41 cellular contexts compared by ENCODE assay signal in genomic region chr1:240036526-240036925, GRCh38. TPM values are rescaled to one million over a fixed set of nuclear protein-coding genes. Genes with fewer than 3 reads are reported as not detected.
"Had no signal": no experiment of that assay in that cellular context is flagged by ENCODE, and none has a peak within 500 bp of the region (broad histone marks: within the 10 kb centered on the region; RNA-seq: fewer than 3 reads in every experiment).

No MANE protein-coding gene starts in this region.

- H3K9me3 Mint-ChIP-seq: activated naive CD4-positive, alpha-beta T cell treated with anti-CD3 and anti-CD28 coated beads for 36 hours; activated naive CD4-positive, alpha-beta T cell treated with anti-CD3 and anti-CD28 coated beads, Interleukin-2, amount 10 ng/mL, durations not matched to agents 7 days and 5 days; activated naive CD4-positive, alpha-beta T cell treated with anti-CD3 and anti-CD28 coated beads, Interleukin-2, amount 50 U/mL, for 72 hours; activated naive CD8-positive, alpha-beta T cell treated with anti-CD3 and anti-CD28 coated beads, Interleukin-2, amount 10 ng/mL, durations not matched to agents 7 days and 5 days; activated T-cell treated with anti-CD3 and anti-CD28 coated beads, Interleukin-2, amount 50 U/mL, for 24 hours; activated T-helper 1 cell treated with anti-CD3 and anti-CD28 coated beads, Interleukin-12 subunit alpha, Interleukin-12 subunit beta, Interleukin-2, Interleukin-4 antibody, amounts not matched to agents 30 ng/mL and 10 ng/mL and 1 ng/mL, durations not matched to agents 14 hours and 24 hours and 36 hours; activated T-helper 17 cell treated with anti-CD3 and anti-CD28 coated beads, Interleukin-2, amount 50 U/mL, for 72 hours; activated T-helper 2 cell treated with anti-CD3 and anti-CD28 coated beads, Interferon-gamma antibody, Interleukin-2, Interleukin-4, amounts not matched to agents 10 μg/mL and 5 μg/mL and 100 μg/mL, durations not matched to agents 14 hours and 24 hours and 36 hours had no signal

- H3K4me1 ChIP-seq: adrenal gland, ascending aorta, body of pancreas, breast epithelium had no signal

- H3K36me3 ChIP-seq: adrenal gland, ascending aorta, brain microvascular endothelial cell, breast epithelium, cardiac muscle cell had no signal

- H3K27me3 Mint-ChIP-seq: activated naive CD4-positive, alpha-beta T cell treated with anti-CD3 and anti-CD28 coated beads, Interleukin-2, amount 10 ng/mL, durations not matched to agents 7 days and 5 days; activated naive CD8-positive, alpha-beta T cell; activated naive CD8-positive, alpha-beta T cell treated with anti-CD3 and anti-CD28 coated beads for 36 hours; activated naive CD8-positive, alpha-beta T cell treated with anti-CD3 and anti-CD28 coated beads, Interleukin-2, amount 10 ng/mL, durations not matched to agents 7 days and 5 days; activated naive CD8-positive, alpha-beta T cell treated with anti-CD3 and anti-CD28 coated beads, Interleukin-2, amount 50 U/mL, for 24 hours; activated T-cell treated with anti-CD3 and anti-CD28 coated beads, Interleukin-2, amount 50 U/mL, for 24 hours; central memory CD8-positive, alpha-beta T cell had no signal

- H3K4me3 ChIP-seq: adrenal gland, ascending aorta, body of pancreas, breast epithelium, cardiac muscle cell had no signal

- H3K9me3 ChIP-seq: adrenal gland, ascending aorta, body of pancreas, breast epithelium had no signal

- H3K4me1 Mint-ChIP-seq: activated naive CD4-positive, alpha-beta T cell treated with anti-CD3 and anti-CD28 coated beads, Interleukin-2, amount 10 ng/mL, durations not matched to agents 7 days and 5 days; activated naive CD4-positive, alpha-beta T cell treated with anti-CD3 and anti-CD28 coated beads, Interleukin-2, amount 50 U/mL, for 24 hours; activated naive CD8-positive, alpha-beta T cell treated with anti-CD3 and anti-CD28 coated beads for 36 hours; activated naive CD8-positive, alpha-beta T cell treated with anti-CD3 and anti-CD28 coated beads, Interleukin-2, amount 10 ng/mL, durations not matched to agents 7 days and 5 days; activated naive CD8-positive, alpha-beta T cell treated with anti-CD3 and anti-CD28 coated beads, Interleukin-2, amount 50 U/mL, for 24 hours; activated T-helper 17 cell treated with anti-CD3 and anti-CD28 coated beads, Interleukin-2, amount 50 U/mL, for 72 hours; brain; central memory CD8-positive, alpha-beta T cell had no signal

- H3K27ac ChIP-seq: adrenal gland, ascending aorta, body of pancreas, brain microvascular endothelial cell, breast epithelium, cardiac muscle cell had no signal

- ATAC-seq: activated naive CD4-positive, alpha-beta T cell treated with anti-CD3 and anti-CD28 coated beads, Interleukin-2, amount 50 U/mL, for 72 hours; activated naive CD8-positive, alpha-beta T cell treated with anti-CD3 and anti-CD28 coated beads, Interleukin-2, amount 50 U/mL, for 24 hours; activated T-cell treated with anti-CD3 and anti-CD28 coated beads, Interleukin-2, amount 50 U/mL, for 4 hours; activated T-cell treated with anti-CD3 and anti-CD28 coated beads, Interleukin-2, amount 50 U/mL, for 72 hours; activated T-helper 17 cell treated with anti-CD3 and anti-CD28 coated beads, Interleukin-2, amount 50 U/mL, for 72 hours; body of pancreas had no signal

- H3K4me3 Mint-ChIP-seq: activated naive CD4-positive, alpha-beta T cell treated with anti-CD3 and anti-CD28 coated beads for 36 hours; activated naive CD4-positive, alpha-beta T cell treated with anti-CD3 and anti-CD28 coated beads, Interleukin-2, amount 10 ng/mL, durations not matched to agents 7 days and 5 days; activated naive CD4-positive, alpha-beta T cell treated with anti-CD3 and anti-CD28 coated beads, Interleukin-2, amount 50 U/mL, for 24 hours; activated naive CD8-positive, alpha-beta T cell; activated naive CD8-positive, alpha-beta T cell treated with anti-CD3 and anti-CD28 coated beads for 36 hours; activated naive CD8-positive, alpha-beta T cell treated with anti-CD3 and anti-CD28 coated beads, Interleukin-2, amount 10 ng/mL, durations not matched to agents 7 days and 5 days; activated naive CD8-positive, alpha-beta T cell treated with anti-CD3 and anti-CD28 coated beads, Interleukin-2, amount 50 U/mL, for 24 hours; activated T-cell treated with anti-CD3 and anti-CD28 coated beads, Interleukin-2, amount 50 U/mL, for 24 hours; activated T-cell treated with anti-CD3 and anti-CD28 coated beads, Interleukin-2, amount 50 U/mL, for 4 hours; activated T-cell treated with anti-CD3 and anti-CD28 coated beads, Interleukin-2, amount 50 U/mL, for 72 hours; activated T-helper 1 cell treated with anti-CD3 and anti-CD28 coated beads, Interleukin-12 subunit alpha, Interleukin-12 subunit beta, Interleukin-2, Interleukin-4 antibody, amounts not matched to agents 30 ng/mL and 10 ng/mL and 1 ng/mL, durations not matched to agents 14 hours and 24 hours and 36 hours; activated T-helper 17 cell treated with anti-CD3 and anti-CD28 coated beads, Interleukin-2, amount 50 U/mL, for 72 hours; brain; central memory CD8-positive, alpha-beta T cell had no signal

- H3K27ac Mint-ChIP-seq: activated naive CD4-positive, alpha-beta T cell treated with anti-CD3 and anti-CD28 coated beads for 36 hours; activated naive CD4-positive, alpha-beta T cell treated with anti-CD3 and anti-CD28 coated beads, Interleukin-2, amount 10 ng/mL, durations not matched to agents 7 days and 5 days; activated naive CD4-positive, alpha-beta T cell treated with anti-CD3 and anti-CD28 coated beads, Interleukin-2, amount 50 U/mL, for 24 hours; activated naive CD4-positive, alpha-beta T cell treated with anti-CD3 and anti-CD28 coated beads, Interleukin-2, amount 50 U/mL, for 72 hours; activated naive CD8-positive, alpha-beta T cell; activated naive CD8-positive, alpha-beta T cell treated with anti-CD3 and anti-CD28 coated beads for 36 hours; activated naive CD8-positive, alpha-beta T cell treated with anti-CD3 and anti-CD28 coated beads, Interleukin-2, amount 10 ng/mL, durations not matched to agents 7 days and 5 days; activated naive CD8-positive, alpha-beta T cell treated with anti-CD3 and anti-CD28 coated beads, Interleukin-2, amount 50 U/mL, for 24 hours; activated T-cell treated with anti-CD3 and anti-CD28 coated beads, Interleukin-2, amount 50 U/mL, for 24 hours; activated T-cell treated with anti-CD3 and anti-CD28 coated beads, Interleukin-2, amount 50 U/mL, for 72 hours; activated T-helper 1 cell treated with anti-CD3 and anti-CD28 coated beads, Interleukin-12 subunit alpha, Interleukin-12 subunit beta, Interleukin-2, Interleukin-4 antibody, amounts not matched to agents 30 ng/mL and 10 ng/mL and 1 ng/mL, durations not matched to agents 14 hours and 24 hours and 36 hours; activated T-helper 17 cell treated with anti-CD3 and anti-CD28 coated beads, Interleukin-2, amount 50 U/mL, for 72 hours; activated T-helper 2 cell treated with anti-CD3 and anti-CD28 coated beads, Interferon-gamma antibody, Interleukin-2, Interleukin-4, amounts not matched to agents 10 μg/mL and 5 μg/mL and 100 μg/mL, durations not matched to agents 14 hours and 24 hours and 36 hours; brain had no signal

- H3K36me3 Mint-ChIP-seq: activated naive CD4-positive, alpha-beta T cell treated with anti-CD3 and anti-CD28 coated beads, Interleukin-2, amount 10 ng/mL, durations not matched to agents 7 days and 5 days; activated naive CD4-positive, alpha-beta T cell treated with anti-CD3 and anti-CD28 coated beads, Interleukin-2, amount 50 U/mL, for 24 hours; activated naive CD4-positive, alpha-beta T cell treated with anti-CD3 and anti-CD28 coated beads, Interleukin-2, amount 50 U/mL, for 72 hours; activated naive CD8-positive, alpha-beta T cell; activated naive CD8-positive, alpha-beta T cell treated with anti-CD3 and anti-CD28 coated beads for 36 hours; activated naive CD8-positive, alpha-beta T cell treated with anti-CD3 and anti-CD28 coated beads, Interleukin-2, amount 10 ng/mL, durations not matched to agents 7 days and 5 days; brain had no signal

- H3K27me3 ChIP-seq: adrenal gland, ascending aorta, body of pancreas, brain microvascular endothelial cell, breast epithelium, cardiac muscle cell had no signal

- FAIRE-seq: astrocyte, bronchial epithelial cell had no signal

- DNase-seq: activated effector memory CD4-positive, alpha-beta T cell treated with anti-CD3 and anti-CD28 coated beads, Interleukin-2, amount 50 U/mL, for 16 hours; activated effector memory CD4-positive, alpha-beta T cell treated with Interleukin-2 at 50 U/mL for 16 hours; activated gamma-delta T cell; activated gamma-delta T cell treated with Interleukin-2 at 50 U/mL for 16 hours; activated naive CD4-positive, alpha-beta T cell; activated naive CD4-positive, alpha-beta T cell treated with anti-CD3 and anti-CD28 coated beads for 36 hours; activated naive CD4-positive, alpha-beta T cell treated with anti-CD3 and anti-CD28 coated beads, Interleukin-2, amount 10 ng/mL, durations not matched to agents 7 days and 5 days; activated naive CD4-positive, alpha-beta T cell treated with anti-CD3 and anti-CD28 coated beads, Interleukin-2, amount 50 U/mL, for 16 hours; activated naive CD4-positive, alpha-beta T cell treated with Interleukin-2 at 50 U/mL for 16 hours; activated naive CD8-positive, alpha-beta T cell treated with anti-CD3 and anti-CD28 coated beads for 36 hours; activated naive CD8-positive, alpha-beta T cell treated with anti-CD3 and anti-CD28 coated beads, Interleukin-2, amount 10 ng/mL, durations not matched to agents 7 days and 5 days; activated naive CD8-positive, alpha-beta T cell treated with anti-CD3 and anti-CD28 coated beads, Interleukin-2, amount 50 U/mL, for 24 hours; activated T-cell treated with anti-CD3 and anti-CD28 coated beads for 4 hours; activated T-cell treated with anti-CD3 and anti-CD28 coated beads, Interleukin-2, amount 50 U/mL, for 1 hour; activated T-cell treated with anti-CD3 and anti-CD28 coated beads, Interleukin-2, amount 50 U/mL, for 24 hours; activated T-cell treated with anti-CD3 and anti-CD28 coated beads, Interleukin-2, amount 50 U/mL, for 4 hours; activated T-cell treated with anti-CD3 and anti-CD28 coated beads, Interleukin-2, amount 50 U/mL, for 48 hours; activated T-cell treated with anti-CD3 and anti-CD28 coated beads, Interleukin-2, amount 50 U/mL, for 72 hours; adrenal gland; amniotic stem cell; amygdala; anterior cingulate cortex; aorta; body of pancreas; brain microvascular endothelial cell; caudate nucleus; central memory CD4-positive, alpha-beta T cell; cerebellar nuclear complex had no signal

RNA-seq across cellular contexts. Expression of gene FMN2, which starts 55.2 kb away (rescaled TPM):
- total RNA-seq: activated naive CD4-positive, alpha-beta T cell treated with anti-CD3 and anti-CD28 coated beads for 36 hours; activated naive CD4-positive, alpha-beta T cell treated with anti-CD3 and anti-CD28 coated beads, Interleukin-2, amount 50 U/mL, for 72 hours; activated naive CD8-positive, alpha-beta T cell treated with anti-CD3 and anti-CD28 coated beads for 36 hours; activated naive CD8-positive, alpha-beta T cell treated with anti-CD3 and anti-CD28 coated beads, Interleukin-2, amount 10 ng/mL, durations not matched to agents 7 days and 5 days; activated T-cell treated with anti-CD3 and anti-CD28 coated beads, Interleukin-2, amount 50 U/mL, for 4 hours; activated T-cell treated with anti-CD3 and anti-CD28 coated beads, Interleukin-2, amount 50 U/mL, for 72 hours; activated T-helper 1 cell treated with anti-CD3 and anti-CD28 coated beads, Interleukin-12 subunit alpha, Interleukin-12 subunit beta, Interleukin-2, Interleukin-4 antibody, amounts not matched to agents 30 ng/mL and 10 ng/mL and 1 ng/mL, durations not matched to agents 14 hours and 24 hours and 36 hours; activated T-helper 17 cell treated with anti-CD3 and anti-CD28 coated beads, Interleukin-2, amount 50 U/mL, for 72 hours; activated T-helper 2 cell treated with anti-CD3 and anti-CD28 coated beads, Interferon-gamma antibody, Interleukin-2, Interleukin-4, amounts not matched to agents 10 μg/mL and 5 μg/mL and 100 μg/mL, durations not matched to agents 14 hours and 24 hours and 36 hours; ascending aorta had no signal
